ENCODE assay signal across 8 cellular contexts in the genomic region with DNA sequence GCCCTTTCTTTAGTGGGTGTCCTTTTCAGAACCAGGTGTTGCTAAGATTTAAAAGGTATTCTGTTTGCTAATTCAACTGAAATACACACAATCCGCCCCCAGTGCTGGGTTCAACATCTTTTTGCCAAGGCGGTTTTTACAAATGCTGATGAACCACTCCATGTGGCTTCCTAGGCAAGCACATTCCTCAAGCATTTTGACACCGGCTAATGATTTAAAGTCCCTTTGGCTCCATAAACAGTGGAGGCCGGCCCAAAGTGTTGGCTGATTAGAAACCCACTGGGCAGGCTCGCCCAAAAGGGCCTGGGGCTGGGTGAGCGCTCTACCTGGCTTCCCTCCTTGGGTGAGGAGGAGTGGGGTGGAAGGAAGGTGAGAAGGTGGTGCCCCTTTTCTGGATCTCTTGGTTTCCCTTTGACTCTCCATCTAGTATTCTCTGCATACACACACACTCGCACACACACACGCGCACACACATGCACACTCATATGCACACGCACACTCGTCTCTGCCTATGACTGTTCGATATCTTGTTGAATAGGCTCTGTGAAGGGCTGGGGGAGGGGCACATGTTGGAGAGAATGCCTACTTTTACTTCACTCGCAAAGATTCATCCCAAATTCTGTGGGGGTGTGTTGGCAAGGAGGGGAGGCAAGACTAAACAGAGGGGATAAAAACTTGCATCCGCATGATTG.
A peak's percentile ranks its signal among the peaks of the same experiment; 100 is the strongest.
DNase-seq lines count a peak whose midpoint lies in the region; ATAC-seq and TF ChIP-seq lines count a peak whose summit lies in the region.

No MANE protein-coding gene starts in this region.

- ATAC-seq in WTC11: peak; percentile 77
- ATAC-seq in HG03280 (IDR thresholded peaks at IDR 0.05; ENCODE audit: unreplicated experiment): no peak
- no peak for ATAC-seq in HG03571 (IDR thresholded peaks at IDR 0.05; ENCODE audit: unreplicated experiment)
- no peak for ATAC-seq in HG02610 (IDR thresholded peaks at IDR 0.05; ENCODE audit: unreplicated experiment)
- ATAC-seq in HG02678 (IDR thresholded peaks at IDR 0.05; ENCODE audit: unreplicated experiment): no peak

- DNase-seq in ELF-1 (ENCODE audit: low read depth, low spot score) (peak; percentile 77), WTC11 (ENCODE audit: low spot score) (peak; percentile 62), foreskin fibroblast (peak in 1 of 2 donors; percentile 36), progenitor cell of endocrine pancreas (ENCODE audit: low spot score, unreplicated experiment) (no peak)

- CTCF ChIA-PET in WTC11 (lab: Charles Lee): interaction anchor here (0.6 to 1.8 kb wide), 11 partner anchors 16 to 292 kb away, joined by 3 to 14 read pairs (median 4); a partner anchor contains a TSS

- peak overlapping the region; percentile 58 to 69 for H3K4me3 ChIP-seq in foreskin fibroblast (ENCODE audit: low read depth in 1 of 2, low read length in 2 of 2)

- H3K36me3 Mint-ChIP-seq in WTC11: no peaks in the 10 kb centered on the region
- H3K36me3 Mint-ChIP-seq in progenitor cell of endocrine pancreas (ENCODE audit: insufficient read depth): no peaks in the 10 kb centered on the region

- H3K4me3 Mint-ChIP-seq in WTC11: peak overlapping the region; percentile 80
- H3K4me3 Mint-ChIP-seq in progenitor cell of endocrine pancreas (ENCODE audit: low read depth): peak overlapping the region; percentile 81

- H3K9me3 Mint-ChIP-seq in WTC11 (no peaks in the 10 kb centered on the region), progenitor cell of endocrine pancreas (ENCODE audit: low read depth) (no peaks in the 10 kb centered on the region)

- peak overlapping the region; percentile 48; the same call in 1 of the 2 replicates for H3K27ac Mint-ChIP-seq in WTC11
- H3K27ac Mint-ChIP-seq in progenitor cell of endocrine pancreas: no peak overlapping the region

- H3K4me1 Mint-ChIP-seq in WTC11: peaks cover 41% of the 10 kb centered on the region
- H3K4me1 Mint-ChIP-seq in progenitor cell of endocrine pancreas (ENCODE audit: low read depth): peaks cover 7% of the 10 kb centered on the region

- TF ChIP-seq CTCF in WTC11 (IDR thresholded peaks at IDR 0.05): no peak
- TF ChIP-seq CTCF in foreskin fibroblast (IDR thresholded peaks at IDR 0.05; ENCODE audit: low read depth, low read length): no peak
- TF ChIP-seq CTCF in progenitor cell of endocrine pancreas (IDR thresholded peaks at IDR 0.05; ENCODE audit: unreplicated experiment): no peak

- POLR2A ChIA-PET in WTC11 (lab: Charles Lee): interaction anchor here (1.0 kb wide), 1 partner anchor 240 kb away, joined by 3 read pairs; no protein-coding TSS in a partner anchor

- H3K27me3 Mint-ChIP-seq in WTC11 (ENCODE audit: low read depth) (peaks cover 51% of the 10 kb centered on the region), progenitor cell of endocrine pancreas (peaks cover 30% of the 10 kb centered on the region)

TF ChIP-seq in WTC11, 78 proteins besides CTCF, POLR2A, EP300 and RAD21 (continues in another document):
- TF ChIP-seq, protein P1, sequence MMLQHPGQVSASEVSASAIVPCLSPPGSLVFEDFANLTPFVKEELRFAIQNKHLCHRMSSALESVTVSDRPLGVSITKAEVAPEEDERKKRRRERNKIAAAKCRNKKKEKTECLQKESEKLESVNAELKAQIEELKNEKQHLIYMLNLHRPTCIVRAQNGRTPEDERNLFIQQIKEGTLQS (CRISPR knock-in tag; conservative IDR thresholded peaks at IDR 0.05): no peak
- TF ChIP-seq, protein P2, sequence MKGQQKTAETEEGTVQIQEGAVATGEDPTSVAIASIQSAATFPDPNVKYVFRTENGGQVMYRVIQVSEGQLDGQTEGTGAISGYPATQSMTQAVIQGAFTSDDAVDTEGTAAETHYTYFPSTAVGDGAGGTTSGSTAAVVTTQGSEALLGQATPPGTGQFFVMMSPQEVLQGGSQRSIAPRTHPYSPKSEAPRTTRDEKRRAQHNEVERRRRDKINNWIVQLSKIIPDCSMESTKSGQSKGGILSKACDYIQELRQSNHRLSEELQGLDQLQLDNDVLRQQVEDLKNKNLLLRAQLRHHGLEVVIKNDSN (CRISPR knock-in tag; IDR thresholded peaks at IDR 0.05): peak; percentile 13; the same call in 1 of the 2 replicates
- TF ChIP-seq, protein P3, sequence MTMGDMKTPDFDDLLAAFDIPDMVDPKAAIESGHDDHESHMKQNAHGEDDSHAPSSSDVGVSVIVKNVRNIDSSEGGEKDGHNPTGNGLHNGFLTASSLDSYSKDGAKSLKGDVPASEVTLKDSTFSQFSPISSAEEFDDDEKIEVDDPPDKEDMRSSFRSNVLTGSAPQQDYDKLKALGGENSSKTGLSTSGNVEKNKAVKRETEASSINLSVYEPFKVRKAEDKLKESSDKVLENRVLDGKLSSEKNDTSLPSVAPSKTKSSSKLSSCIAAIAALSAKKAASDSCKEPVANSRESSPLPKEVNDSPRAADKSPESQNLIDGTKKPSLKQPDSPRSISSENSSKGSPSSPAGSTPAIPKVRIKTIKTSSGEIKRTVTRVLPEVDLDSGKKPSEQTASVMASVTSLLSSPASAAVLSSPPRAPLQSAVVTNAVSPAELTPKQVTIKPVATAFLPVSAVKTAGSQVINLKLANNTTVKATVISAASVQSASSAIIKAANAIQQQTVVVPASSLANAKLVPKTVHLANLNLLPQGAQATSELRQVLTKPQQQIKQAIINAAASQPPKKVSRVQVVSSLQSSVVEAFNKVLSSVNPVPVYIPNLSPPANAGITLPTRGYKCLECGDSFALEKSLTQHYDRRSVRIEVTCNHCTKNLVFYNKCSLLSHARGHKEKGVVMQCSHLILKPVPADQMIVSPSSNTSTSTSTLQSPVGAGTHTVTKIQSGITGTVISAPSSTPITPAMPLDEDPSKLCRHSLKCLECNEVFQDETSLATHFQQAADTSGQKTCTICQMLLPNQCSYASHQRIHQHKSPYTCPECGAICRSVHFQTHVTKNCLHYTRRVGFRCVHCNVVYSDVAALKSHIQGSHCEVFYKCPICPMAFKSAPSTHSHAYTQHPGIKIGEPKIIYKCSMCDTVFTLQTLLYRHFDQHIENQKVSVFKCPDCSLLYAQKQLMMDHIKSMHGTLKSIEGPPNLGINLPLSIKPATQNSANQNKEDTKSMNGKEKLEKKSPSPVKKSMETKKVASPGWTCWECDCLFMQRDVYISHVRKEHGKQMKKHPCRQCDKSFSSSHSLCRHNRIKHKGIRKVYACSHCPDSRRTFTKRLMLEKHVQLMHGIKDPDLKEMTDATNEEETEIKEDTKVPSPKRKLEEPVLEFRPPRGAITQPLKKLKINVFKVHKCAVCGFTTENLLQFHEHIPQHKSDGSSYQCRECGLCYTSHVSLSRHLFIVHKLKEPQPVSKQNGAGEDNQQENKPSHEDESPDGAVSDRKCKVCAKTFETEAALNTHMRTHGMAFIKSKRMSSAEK (CRISPR knock-in tag; IDR thresholded peaks at IDR 0.05; ENCODE audit: borderline replicate concordance): no peak
- TF ChIP-seq, protein P4, sequence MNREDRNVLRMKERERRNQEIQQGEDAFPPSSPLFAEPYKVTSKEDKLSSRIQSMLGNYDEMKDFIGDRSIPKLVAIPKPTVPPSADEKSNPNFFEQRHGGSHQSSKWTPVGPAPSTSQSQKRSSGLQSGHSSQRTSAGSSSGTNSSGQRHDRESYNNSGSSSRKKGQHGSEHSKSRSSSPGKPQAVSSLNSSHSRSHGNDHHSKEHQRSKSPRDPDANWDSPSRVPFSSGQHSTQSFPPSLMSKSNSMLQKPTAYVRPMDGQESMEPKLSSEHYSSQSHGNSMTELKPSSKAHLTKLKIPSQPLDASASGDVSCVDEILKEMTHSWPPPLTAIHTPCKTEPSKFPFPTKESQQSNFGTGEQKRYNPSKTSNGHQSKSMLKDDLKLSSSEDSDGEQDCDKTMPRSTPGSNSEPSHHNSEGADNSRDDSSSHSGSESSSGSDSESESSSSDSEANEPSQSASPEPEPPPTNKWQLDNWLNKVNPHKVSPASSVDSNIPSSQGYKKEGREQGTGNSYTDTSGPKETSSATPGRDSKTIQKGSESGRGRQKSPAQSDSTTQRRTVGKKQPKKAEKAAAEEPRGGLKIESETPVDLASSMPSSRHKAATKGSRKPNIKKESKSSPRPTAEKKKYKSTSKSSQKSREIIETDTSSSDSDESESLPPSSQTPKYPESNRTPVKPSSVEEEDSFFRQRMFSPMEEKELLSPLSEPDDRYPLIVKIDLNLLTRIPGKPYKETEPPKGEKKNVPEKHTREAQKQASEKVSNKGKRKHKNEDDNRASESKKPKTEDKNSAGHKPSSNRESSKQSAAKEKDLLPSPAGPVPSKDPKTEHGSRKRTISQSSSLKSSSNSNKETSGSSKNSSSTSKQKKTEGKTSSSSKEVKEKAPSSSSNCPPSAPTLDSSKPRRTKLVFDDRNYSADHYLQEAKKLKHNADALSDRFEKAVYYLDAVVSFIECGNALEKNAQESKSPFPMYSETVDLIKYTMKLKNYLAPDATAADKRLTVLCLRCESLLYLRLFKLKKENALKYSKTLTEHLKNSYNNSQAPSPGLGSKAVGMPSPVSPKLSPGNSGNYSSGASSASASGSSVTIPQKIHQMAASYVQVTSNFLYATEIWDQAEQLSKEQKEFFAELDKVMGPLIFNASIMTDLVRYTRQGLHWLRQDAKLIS (CRISPR knock-in tag; IDR thresholded peaks at IDR 0.05; ENCODE audit: borderline replicate concordance): no peak
- TF ChIP-seq, protein P5, sequence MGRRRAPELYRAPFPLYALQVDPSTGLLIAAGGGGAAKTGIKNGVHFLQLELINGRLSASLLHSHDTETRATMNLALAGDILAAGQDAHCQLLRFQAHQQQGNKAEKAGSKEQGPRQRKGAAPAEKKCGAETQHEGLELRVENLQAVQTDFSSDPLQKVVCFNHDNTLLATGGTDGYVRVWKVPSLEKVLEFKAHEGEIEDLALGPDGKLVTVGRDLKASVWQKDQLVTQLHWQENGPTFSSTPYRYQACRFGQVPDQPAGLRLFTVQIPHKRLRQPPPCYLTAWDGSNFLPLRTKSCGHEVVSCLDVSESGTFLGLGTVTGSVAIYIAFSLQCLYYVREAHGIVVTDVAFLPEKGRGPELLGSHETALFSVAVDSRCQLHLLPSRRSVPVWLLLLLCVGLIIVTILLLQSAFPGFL (CRISPR knock-in tag; IDR thresholded peaks at IDR 0.05; ENCODE audit: borderline replicate concordance): no peak
- TF ChIP-seq FOXK1 (CRISPR knock-in tag; IDR thresholded peaks at IDR 0.05): 0 out of 2 replicates have a peak, but pooled peaks have one; percentile 31
- TF ChIP-seq MYBL2 (CRISPR knock-in tag; IDR thresholded peaks at IDR 0.05): no peak
- peak; percentile 16; the same call in 1 of the 2 replicates for TF ChIP-seq ETV6 (CRISPR knock-in tag; IDR thresholded peaks at IDR 0.05)
- TF ChIP-seq, protein P6, sequence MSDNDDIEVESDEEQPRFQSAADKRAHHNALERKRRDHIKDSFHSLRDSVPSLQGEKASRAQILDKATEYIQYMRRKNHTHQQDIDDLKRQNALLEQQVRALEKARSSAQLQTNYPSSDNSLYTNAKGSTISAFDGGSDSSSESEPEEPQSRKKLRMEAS (CRISPR knock-in tag; IDR thresholded peaks at IDR 0.05): peak; percentile 61; the same call in 1 of the 2 replicates
